ENCODE assay signal across 15 cellular contexts in genomic region chr13:98307392-98307743, GRCh38.
DNase-seq lines count a peak whose midpoint lies in the region; ATAC-seq and TF ChIP-seq lines count a peak whose summit lies in the region.
"Had no signal": no experiment of that assay in that cellular context is flagged by ENCODE, and none has a peak within 500 bp of the region (broad histone marks: within the 10 kb centered on the region; RNA-seq: fewer than 3 reads in every experiment).

No MANE protein-coding gene starts in this region.

- H3K27ac ChIP-seq in muscle layer of duodenum (ENCODE audit: low read length) (peak overlapping the region; percentile 41), upper lobe of right lung (peak overlapping the region; percentile 14)
- H3K27ac ChIP-seq: A549, suprapubic skin had no signal

- H3K4me3 ChIP-seq in muscle layer of duodenum (ENCODE audit: low read depth in 1 of 2, low read length in 2 of 2) (no peak overlapping the region), upper lobe of right lung (peak overlapping the region; percentile 9)
- H3K4me3 ChIP-seq: A549, skin epidermis, suprapubic skin had no signal

- no peak for TF ChIP-seq CTCF in upper lobe of right lung (IDR thresholded peaks at IDR 0.05)

- intact Hi-C loops in Right ventricle myocardium superior (cut with DNase I) (no loop called here), Right ventricle myocardium inferior (cut with DNase I) (no loop called here), left cardiac atrium (cut with DNase I) (no loop called here), upper lobe of right lung (cut with DNase I) (no loop called here)

- peaks cover 3 to 10% of the 10 kb centered on the region in 2 donors for H3K4me1 ChIP-seq in muscle layer of duodenum (ENCODE audit: control insufficient read depth in 1 of 2, insufficient read depth in 2 of 2, low read length in 2 of 2)
- H3K4me1 ChIP-seq in upper lobe of right lung = peaks cover 21% of the 10 kb centered on the region

- H3K27me3 ChIP-seq in muscle layer of duodenum (ENCODE audit: low read depth, low read length) = no peaks in the 10 kb centered on the region
- no peaks in the 10 kb centered on the region for H3K27me3 ChIP-seq in upper lobe of right lung
- H3K27me3 ChIP-seq: suprapubic skin had no signal

- ATAC-seq in Right ventricle myocardium superior (ENCODE audit: poor library complexity) (peak; percentile 57), Right ventricle myocardium inferior (no peak), left cardiac atrium (peak; percentile 30 to 55), upper lobe of right lung (peak; percentile 59), HG02610 (IDR thresholded peaks at IDR 0.05; ENCODE audit: unreplicated experiment) (no peak)
- ATAC-seq: A549, SK-N-SH treated with all-trans-retinoic acid at 6 μM for 48 hours had no signal

- H3K36me3 ChIP-seq in muscle layer of duodenum (ENCODE audit: control insufficient read depth in 1 of 2, insufficient read depth in 2 of 2, low read length in 2 of 2) (no peaks in the 10 kb centered on the region), upper lobe of right lung (no peaks in the 10 kb centered on the region)
- H3K36me3 ChIP-seq: suprapubic skin had no signal

- no peaks in the 10 kb centered on the region for H3K9me3 ChIP-seq in muscle layer of duodenum (ENCODE audit: control insufficient read depth in 1 of 2, low read length in 2 of 2)
- no peaks in the 10 kb centered on the region for H3K9me3 ChIP-seq in upper lobe of right lung
- H3K9me3 ChIP-seq: A549, suprapubic skin had no signal

- DNase-seq in Right ventricle myocardium superior (no peak), Right ventricle myocardium inferior (ENCODE audit: missing footprints) (no peak), left cardiac atrium (no peak), upper lobe of right lung (no peak), NCI-H2227 treated with DMSO at 0.1 percent for 48 hours (lab: John Stamatoyannopoulos, UW) (no peak), 8988T (no peak)
- DNase-seq: activated B cell treated with CpG ODN at 0.5 μM for 24 hours, Calu3, NCI-H2171 treated with DMSO at 0.1 percent for 48 hours had no signal

Comparison
In these comparisons a context has a peak if more than half of its experiments do, and no peak if none do; other contexts are left out.
1. ATAC-seq: peak in Right ventricle myocardium superior (single experiment), left cardiac atrium (2 of 2) and upper lobe of right lung (single experiment); none in Right ventricle myocardium inferior (single experiment) and HG02610 (single experiment).